1 cellular context compared by ENCODE assay signal in the genomic region with DNA sequence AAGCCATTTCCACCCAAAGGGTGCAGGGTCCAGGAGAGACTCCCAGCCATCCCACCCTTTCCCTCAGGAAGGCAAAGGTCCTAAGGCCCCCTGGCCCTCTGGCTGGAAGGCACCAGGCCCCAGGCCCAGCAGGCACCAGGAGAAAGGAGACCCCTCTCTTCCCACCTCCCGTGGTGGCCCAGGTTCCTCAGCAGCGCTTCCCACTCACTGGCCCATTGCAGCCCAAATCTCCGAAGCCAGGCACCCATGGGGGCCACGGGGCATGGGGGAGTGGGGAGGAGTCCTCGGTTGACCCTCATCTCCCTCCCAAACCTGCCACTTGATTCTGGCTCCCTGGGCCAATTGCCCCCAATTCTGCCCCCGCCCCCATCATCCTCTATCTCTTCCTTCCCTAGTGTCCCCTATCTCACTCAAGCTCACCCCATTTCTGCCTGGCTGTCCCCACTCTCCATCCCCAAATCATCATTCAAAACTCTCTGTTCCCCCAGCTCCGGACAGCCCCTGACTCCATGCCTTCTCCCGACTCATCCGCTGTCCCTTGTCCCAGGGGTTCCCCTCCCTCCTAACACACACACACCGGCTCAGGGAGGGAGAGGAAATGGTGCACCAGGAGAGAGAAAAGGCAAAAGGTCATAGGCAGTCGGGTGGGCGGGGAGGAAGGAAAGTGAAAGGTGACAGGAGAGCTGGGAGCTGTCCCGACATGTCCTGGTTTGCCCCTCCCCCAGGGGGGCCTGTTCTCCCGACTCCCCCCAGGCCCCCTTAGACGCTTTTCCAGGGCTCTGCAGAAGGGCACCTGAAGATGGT.
TF ChIP-seq lines count a peak whose summit lies in the region.

No MANE protein-coding gene starts in this region.

TF ChIP-seq in HCT116, 20 proteins besides CTCF, POLR2A, EP300 and RAD21:
- TF ChIP-seq, protein P1, sequence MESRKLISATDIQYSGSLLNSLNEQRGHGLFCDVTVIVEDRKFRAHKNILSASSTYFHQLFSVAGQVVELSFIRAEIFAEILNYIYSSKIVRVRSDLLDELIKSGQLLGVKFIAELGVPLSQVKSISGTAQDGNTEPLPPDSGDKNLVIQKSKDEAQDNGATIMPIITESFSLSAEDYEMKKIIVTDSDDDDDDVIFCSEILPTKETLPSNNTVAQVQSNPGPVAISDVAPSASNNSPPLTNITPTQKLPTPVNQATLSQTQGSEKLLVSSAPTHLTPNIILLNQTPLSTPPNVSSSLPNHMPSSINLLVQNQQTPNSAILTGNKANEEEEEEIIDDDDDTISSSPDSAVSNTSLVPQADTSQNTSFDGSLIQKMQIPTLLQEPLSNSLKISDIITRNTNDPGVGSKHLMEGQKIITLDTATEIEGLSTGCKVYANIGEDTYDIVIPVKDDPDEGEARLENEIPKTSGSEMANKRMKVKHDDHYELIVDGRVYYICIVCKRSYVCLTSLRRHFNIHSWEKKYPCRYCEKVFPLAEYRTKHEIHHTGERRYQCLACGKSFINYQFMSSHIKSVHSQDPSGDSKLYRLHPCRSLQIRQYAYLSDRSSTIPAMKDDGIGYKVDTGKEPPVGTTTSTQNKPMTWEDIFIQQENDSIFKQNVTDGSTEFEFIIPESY (IDR thresholded peaks at IDR 0.05; ENCODE audit: extremely low read depth, insufficient replicate concordance, low read length): no peak
- 0 out of 2 replicates have a peak, but pooled peaks have one; percentile 4 for TF ChIP-seq POLR2AphosphoS5 (IDR thresholded peaks at IDR 0.05; ENCODE audit: low read depth, low read length)
TF ChIP-seq in HCT116: peak in this region for 1.
